16 cellular contexts compared by ENCODE assay signal in the genomic region with DNA sequence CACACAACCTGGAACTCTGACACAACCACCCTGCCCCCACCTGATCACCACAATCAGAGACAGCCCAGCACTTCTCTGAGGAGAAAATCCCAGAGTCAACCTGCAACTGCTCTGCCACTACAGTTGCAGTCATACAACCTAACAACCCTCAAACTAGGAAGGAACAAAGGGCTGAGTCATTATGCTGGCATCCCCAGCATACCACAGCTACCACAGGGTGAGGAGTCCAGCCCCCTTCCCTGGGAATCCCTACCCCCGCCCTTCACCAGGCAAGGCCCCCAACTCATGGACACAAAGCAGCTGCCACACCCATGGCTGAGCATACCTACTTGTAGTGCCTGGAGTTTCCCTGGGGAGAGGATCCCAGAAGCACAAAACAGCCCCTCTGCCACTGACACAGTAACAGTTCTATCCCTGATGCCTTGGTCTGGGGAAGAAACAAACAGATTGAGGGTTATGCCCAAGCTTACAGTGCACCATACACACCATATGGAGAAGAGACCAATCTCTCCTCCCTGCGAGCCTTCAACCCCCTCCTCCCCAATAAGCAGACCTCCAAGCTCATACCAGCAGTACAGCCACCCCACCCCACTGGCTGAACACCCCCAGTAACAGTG.
DNase-seq lines count a peak whose midpoint lies in the region; ATAC-seq, FAIRE-seq and TF ChIP-seq lines count a peak whose summit lies in the region.
"Had no signal": no experiment of that assay in that cellular context is flagged by ENCODE, and none has a peak within 500 bp of the region (broad histone marks: within the 10 kb centered on the region; RNA-seq: fewer than 3 reads in every experiment).

No MANE protein-coding gene starts in this region.

- no peak overlapping the region for H3K4me3 ChIP-seq in HUES64 (ENCODE audit: low read length)
- no peak overlapping the region for H3K4me3 ChIP-seq in astrocyte (ENCODE audit: insufficient read depth, low read depth, low read length)
- no peak overlapping the region for H3K4me3 ChIP-seq in kidney epithelial cell (ENCODE audit: low read depth, low read length)
- H3K4me3 ChIP-seq: BLaER1 had no signal

- H3K27ac ChIP-seq in HUES64 (ENCODE audit: low read depth, low read length) (peak overlapping the region; percentile 52), astrocyte (ENCODE audit: low read depth, low read length) (no peak overlapping the region)
- H3K27ac ChIP-seq: BLaER1, neutrophil had no signal

- no peaks in the 10 kb centered on the region for H4K20me1 ChIP-seq in astrocyte (ENCODE audit: insufficient read depth, low read length)
- H4K20me1 ChIP-seq: BLaER1 had no signal

- peaks cover 14% of the 10 kb centered on the region for H3K4me1 Mint-ChIP-seq in astrocyte (ENCODE audit: low read depth, unreplicated experiment)
- H3K4me1 Mint-ChIP-seq: activated naive CD8-positive, alpha-beta T cell treated with anti-CD3 and anti-CD28 coated beads, Interleukin-2, amount 10 ng/mL, durations not matched to agents 7 days and 5 days had no signal

- FAIRE-seq in astrocyte (lab: Jason Lieb, UNC), result no peak
- FAIRE-seq: endometrium, islet of Langerhans had no signal

- TF ChIP-seq CTCF in astrocyte (IDR thresholded peaks at IDR 0.05; ENCODE audit: insufficient read depth, low read depth, low read length), result no peak
- TF ChIP-seq CTCF in kidney epithelial cell (IDR thresholded peaks at IDR 0.05; ENCODE audit: insufficient read depth, low read length, poor library complexity, severe bottlenecking), result no peak

- H2AFZ ChIP-seq in astrocyte (ENCODE audit: low read depth, low read length), result no peak overlapping the region

- H3K27me3 ChIP-seq in HUES64 (ENCODE audit: insufficient read depth, low read length) (no peaks in the 10 kb centered on the region), astrocyte (ENCODE audit: insufficient read depth, low read length) (no peaks in the 10 kb centered on the region), kidney epithelial cell (ENCODE audit: control insufficient read depth, insufficient read depth, low read length) (no peaks in the 10 kb centered on the region)
- H3K27me3 ChIP-seq: BLaER1, neutrophil had no signal

- H3K9ac ChIP-seq in HUES64 (ENCODE audit: low read depth, low read length), result peak overlapping the region; percentile 37; the same call in 1 of the 2 replicates
- no peak overlapping the region for H3K9ac ChIP-seq in astrocyte (ENCODE audit: low read length)
- H3K9ac ChIP-seq: BLaER1 had no signal

- 56% methylated on average over 2 of the region's 2 CpGs for WGBS in HUES64

- H3K36me3 ChIP-seq in HUES64 (ENCODE audit: insufficient read depth, low read length) (no peaks in the 10 kb centered on the region), astrocyte (ENCODE audit: insufficient read depth, low read length) (no peaks in the 10 kb centered on the region), kidney epithelial cell (ENCODE audit: control insufficient read depth, insufficient read depth, low read length) (no peaks in the 10 kb centered on the region)
- H3K36me3 ChIP-seq: BLaER1, neutrophil had no signal

- no peak for ATAC-seq in HG03135 (IDR thresholded peaks at IDR 0.05; ENCODE audit: unreplicated experiment)

- H3K9me3 Mint-ChIP-seq in astrocyte (ENCODE audit: unreplicated experiment), result peaks cover 10% of the 10 kb centered on the region

- H3K4me3 Mint-ChIP-seq in astrocyte (ENCODE audit: unreplicated experiment), result peak overlapping the region; percentile 67
- H3K4me3 Mint-ChIP-seq: activated naive CD8-positive, alpha-beta T cell treated with anti-CD3 and anti-CD28 coated beads, Interleukin-2, amount 10 ng/mL, durations not matched to agents 7 days and 5 days; stimulated activated naive CD8-positive, alpha-beta T cell treated with anti-CD3 and anti-CD28 coated beads, Interleukin-15, Interleukin-2, amounts not matched to agents 100 ng/mL and 50 ng/mL, for 24 hours had no signal

- DNase-seq in Caki2 (ENCODE audit: low read depth) (peak; percentile 52), astrocyte (ENCODE audit: low read depth) (peak; percentile 79), kidney epithelial cell (ENCODE audit: low read depth) (peak; percentile 85), GF-D8 (lab: John Stamatoyannopoulos, UW) (no peak), NCI-H1105 treated with DMSO at 0.1 percent for 48 hours (lab: John Stamatoyannopoulos, UW) (no peak), NCI-H1694 treated with DMSO at 0.1 percent for 48 hours (lab: John Stamatoyannopoulos, UW) (no peak)
- DNase-seq: activated CD4-positive, alpha-beta T cell treated with anti-CD3 and anti-CD28 coated beads, Interleukin-2, amount 50 U/mL, for 48 hours; activated naive CD8-positive, alpha-beta T cell treated with anti-CD3 and anti-CD28 coated beads, Interleukin-2, amount 10 ng/mL, durations not matched to agents 7 days and 5 days; stimulated activated CD4-positive, alpha-beta T cell treated with anti-CD3 and anti-CD28 coated beads, Interleukin-2, amount 100 ng/mL, for 24 hours had no signal

- in situ Hi-C loops in Caki2 (cut with HindIII; ENCODE audit: low pct_unique_long_range_greater_than_20kb, low sequenced_read_pairs), result no loop called here

- peak overlapping the region; percentile 86 for H3K27ac Mint-ChIP-seq in astrocyte (ENCODE audit: unreplicated experiment)
- H3K27ac Mint-ChIP-seq: activated naive CD8-positive, alpha-beta T cell treated with anti-CD3 and anti-CD28 coated beads, Interleukin-2, amount 10 ng/mL, durations not matched to agents 7 days and 5 days; stimulated activated naive CD8-positive, alpha-beta T cell treated with anti-CD3 and anti-CD28 coated beads, Interleukin-15, Interleukin-2, amounts not matched to agents 100 ng/mL and 50 ng/mL, for 24 hours had no signal

- H3K9me3 ChIP-seq in HUES64 (ENCODE audit: insufficient read depth, low read depth, low read length) (0 out of 2 replicates have a peak, but pooled peaks cover 2% of the 10 kb centered on the region), astrocyte (ENCODE audit: insufficient read depth, low read depth, low read length) (no peaks in the 10 kb centered on the region)
- H3K9me3 ChIP-seq: neutrophil had no signal

- H3K27me3 Mint-ChIP-seq in astrocyte (ENCODE audit: low read depth, unreplicated experiment), result no peaks in the 10 kb centered on the region
- H3K27me3 Mint-ChIP-seq: activated naive CD8-positive, alpha-beta T cell treated with anti-CD3 and anti-CD28 coated beads, Interleukin-2, amount 10 ng/mL, durations not matched to agents 7 days and 5 days; stimulated activated naive CD8-positive, alpha-beta T cell treated with anti-CD3 and anti-CD28 coated beads, Interleukin-15, Interleukin-2, amounts not matched to agents 100 ng/mL and 50 ng/mL, for 24 hours had no signal

- peak overlapping the region; percentile 35 for H3K4me2 ChIP-seq in astrocyte (ENCODE audit: low read length)
- H3K4me2 ChIP-seq: BLaER1 had no signal

- H3K4me1 ChIP-seq in HUES64 (ENCODE audit: insufficient read depth, low read length) (peaks cover 16% of the 10 kb centered on the region), astrocyte (ENCODE audit: insufficient read depth, low read length) (peaks cover 5% of the 10 kb centered on the region)

- H3K36me3 Mint-ChIP-seq in astrocyte (ENCODE audit: low read depth, unreplicated experiment), result no peaks in the 10 kb centered on the region
- H3K36me3 Mint-ChIP-seq: activated naive CD8-positive, alpha-beta T cell treated with anti-CD3 and anti-CD28 coated beads, Interleukin-2, amount 10 ng/mL, durations not matched to agents 7 days and 5 days had no signal

- no peaks in the 10 kb centered on the region for H3K79me2 ChIP-seq in astrocyte (ENCODE audit: insufficient read depth, low read length)

Comparison
In these comparisons a context has a peak if more than half of its experiments do, and no peak if none do; other contexts are left out.
1. DNase-seq: peak in Caki2 (single experiment), astrocyte (single experiment) and kidney epithelial cell (single experiment); none in GF-D8 (single experiment), NCI-H1105 treated with DMSO at 0.1 percent for 48 hours (single experiment) and NCI-H1694 treated with DMSO at 0.1 percent for 48 hours (single experiment).